ENCODE assay signal across 3 cellular contexts in the genomic region with DNA sequence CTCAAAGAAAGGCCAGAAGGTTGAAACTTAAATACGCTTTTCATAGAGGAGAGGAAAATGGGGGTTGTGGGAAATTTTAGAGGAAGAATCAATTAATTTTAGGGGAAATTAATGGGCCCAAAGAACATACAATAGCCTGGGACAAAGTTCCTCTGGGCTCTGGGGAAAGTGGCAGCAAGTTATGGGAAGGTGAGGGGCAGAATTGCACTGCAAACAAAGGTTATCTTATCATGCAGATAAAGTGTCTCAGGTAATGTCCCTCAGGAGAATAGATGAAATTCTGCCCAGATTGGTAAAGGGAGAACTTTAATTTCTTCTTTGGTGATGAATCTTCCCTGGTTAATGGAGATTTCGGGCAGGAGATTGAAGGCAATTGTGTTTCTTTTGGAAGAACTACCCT.
"Had no signal": no experiment of that assay in that cellular context is flagged by ENCODE, and none has a peak within 500 bp of the region (broad histone marks: within the 10 kb centered on the region; RNA-seq: fewer than 3 reads in every experiment).

No MANE protein-coding gene starts in this region.

- DNase-seq: GDM1, GF-D8 had no signal

- H3K4me3 ChIP-seq: GM12878 had no signal
